1 cellular context compared by ENCODE assay signal in the genomic region with DNA sequence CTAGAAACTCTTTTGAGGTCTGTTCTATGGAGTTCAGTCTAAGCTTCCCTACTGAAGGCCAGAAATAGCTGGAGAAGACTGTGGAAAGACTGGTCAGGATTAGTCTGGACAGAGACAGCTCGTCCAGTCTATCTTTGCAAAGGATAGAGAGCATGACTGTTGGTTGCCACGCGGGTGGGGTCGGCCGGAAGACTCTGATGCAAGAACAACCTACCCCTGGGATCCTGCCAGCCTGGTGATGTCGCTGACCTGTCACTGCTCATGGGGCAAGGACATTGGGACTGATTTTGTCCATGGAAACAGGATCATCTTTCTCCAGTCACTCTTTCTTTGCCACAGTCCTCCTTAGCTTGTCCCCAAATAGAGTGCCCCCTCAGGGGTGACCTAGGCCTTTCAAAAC.
TF ChIP-seq lines count a peak whose summit lies in the region.

No MANE protein-coding gene starts in this region.

TF ChIP-seq in HCT116, 20 proteins besides CTCF, POLR2A, EP300 and RAD21 (continued from another document):
- TF ChIP-seq, protein P1, sequence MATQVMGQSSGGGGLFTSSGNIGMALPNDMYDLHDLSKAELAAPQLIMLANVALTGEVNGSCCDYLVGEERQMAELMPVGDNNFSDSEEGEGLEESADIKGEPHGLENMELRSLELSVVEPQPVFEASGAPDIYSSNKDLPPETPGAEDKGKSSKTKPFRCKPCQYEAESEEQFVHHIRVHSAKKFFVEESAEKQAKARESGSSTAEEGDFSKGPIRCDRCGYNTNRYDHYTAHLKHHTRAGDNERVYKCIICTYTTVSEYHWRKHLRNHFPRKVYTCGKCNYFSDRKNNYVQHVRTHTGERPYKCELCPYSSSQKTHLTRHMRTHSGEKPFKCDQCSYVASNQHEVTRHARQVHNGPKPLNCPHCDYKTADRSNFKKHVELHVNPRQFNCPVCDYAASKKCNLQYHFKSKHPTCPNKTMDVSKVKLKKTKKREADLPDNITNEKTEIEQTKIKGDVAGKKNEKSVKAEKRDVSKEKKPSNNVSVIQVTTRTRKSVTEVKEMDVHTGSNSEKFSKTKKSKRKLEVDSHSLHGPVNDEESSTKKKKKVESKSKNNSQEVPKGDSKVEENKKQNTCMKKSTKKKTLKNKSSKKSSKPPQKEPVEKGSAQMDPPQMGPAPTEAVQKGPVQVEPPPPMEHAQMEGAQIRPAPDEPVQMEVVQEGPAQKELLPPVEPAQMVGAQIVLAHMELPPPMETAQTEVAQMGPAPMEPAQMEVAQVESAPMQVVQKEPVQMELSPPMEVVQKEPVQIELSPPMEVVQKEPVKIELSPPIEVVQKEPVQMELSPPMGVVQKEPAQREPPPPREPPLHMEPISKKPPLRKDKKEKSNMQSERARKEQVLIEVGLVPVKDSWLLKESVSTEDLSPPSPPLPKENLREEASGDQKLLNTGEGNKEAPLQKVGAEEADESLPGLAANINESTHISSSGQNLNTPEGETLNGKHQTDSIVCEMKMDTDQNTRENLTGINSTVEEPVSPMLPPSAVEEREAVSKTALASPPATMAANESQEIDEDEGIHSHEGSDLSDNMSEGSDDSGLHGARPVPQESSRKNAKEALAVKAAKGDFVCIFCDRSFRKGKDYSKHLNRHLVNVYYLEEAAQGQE (IDR thresholded peaks at IDR 0.05; ENCODE audit: low read depth): no peak
- no peak for TF ChIP-seq CBX3 (IDR thresholded peaks at IDR 0.05; ENCODE audit: low read depth)
- no peak for TF ChIP-seq EZH2 (IDR thresholded peaks at IDR 0.05)
- no peak for TF ChIP-seq ZFX (IDR thresholded peaks at IDR 0.05)
- no peak for TF ChIP-seq ELF1 (IDR thresholded peaks at IDR 0.05; ENCODE audit: borderline replicate concordance, low read depth)
- no peak for TF ChIP-seq JUND (IDR thresholded peaks at IDR 0.05)
- no peak for TF ChIP-seq EGR1 (IDR thresholded peaks at IDR 0.05; ENCODE audit: low read depth)
- TF ChIP-seq CEBPB (IDR thresholded peaks at IDR 0.05; ENCODE audit: low read depth): no peak
- TF ChIP-seq TCF7L2 (IDR thresholded peaks at IDR 0.05; ENCODE audit: borderline replicate concordance, extremely low read depth, insufficient read depth, insufficient read length): no peak
- TF ChIP-seq ZNF274 (IDR thresholded peaks at IDR 0.05; ENCODE audit: low read depth, low read length): no peak
- TF ChIP-seq, protein P2, sequence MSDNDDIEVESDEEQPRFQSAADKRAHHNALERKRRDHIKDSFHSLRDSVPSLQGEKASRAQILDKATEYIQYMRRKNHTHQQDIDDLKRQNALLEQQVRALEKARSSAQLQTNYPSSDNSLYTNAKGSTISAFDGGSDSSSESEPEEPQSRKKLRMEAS (IDR thresholded peaks at IDR 0.05): no peak
- no peak for TF ChIP-seq SP1 (IDR thresholded peaks at IDR 0.05; ENCODE audit: low read depth)
- TF ChIP-seq FOSL1 (IDR thresholded peaks at IDR 0.05; ENCODE audit: low read depth): no peak
- no peak for TF ChIP-seq SRF (IDR thresholded peaks at IDR 0.05; ENCODE audit: low read depth)
- no peak for TF ChIP-seq YY1 (IDR thresholded peaks at IDR 0.05; ENCODE audit: extremely low read depth, insufficient replicate concordance, low read depth, low read length)
- TF ChIP-seq, protein P3, sequence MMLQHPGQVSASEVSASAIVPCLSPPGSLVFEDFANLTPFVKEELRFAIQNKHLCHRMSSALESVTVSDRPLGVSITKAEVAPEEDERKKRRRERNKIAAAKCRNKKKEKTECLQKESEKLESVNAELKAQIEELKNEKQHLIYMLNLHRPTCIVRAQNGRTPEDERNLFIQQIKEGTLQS (IDR thresholded peaks at IDR 0.05): no peak
